Comparison of ENCODE assay signal across 32 cellular contexts in genomic region chr10:119483001-119483400, GRCh38.
"Had no signal": no experiment of that assay in that cellular context is flagged by ENCODE, and none has a peak within 500 bp of the region (broad histone marks: within the 10 kb centered on the region; RNA-seq: fewer than 3 reads in every experiment).

No MANE protein-coding gene starts in this region.

- H3K27me3 ChIP-seq: breast epithelium, pancreas, sigmoid colon, stomach, tibial artery, upper lobe of right lung had no signal

- H3K9me3 ChIP-seq: breast epithelium, heart left ventricle, pancreas, prostate gland, sigmoid colon, stomach, tibial artery, upper lobe of right lung had no signal

- H3K9me3 Mint-ChIP-seq: activated CD8-positive, alpha-beta T cell treated with anti-CD3 and anti-CD28 coated beads for 36 hours; activated naive CD4-positive, alpha-beta T cell treated with anti-CD3 and anti-CD28 coated beads, Interleukin-2, amount 50 U/mL, for 24 hours; activated naive CD8-positive, alpha-beta T cell treated with anti-CD3 and anti-CD28 coated beads, Interleukin-2, amount 50 U/mL, for 24 hours; activated T-cell treated with anti-CD3 and anti-CD28 coated beads, Interleukin-2, amount 50 U/mL, for 4 hours; activated T-helper 17 cell treated with anti-CD3 and anti-CD28 coated beads, Interleukin-2, amount 50 U/mL, for 72 hours; endodermal cell; immature natural killer cell; naive thymus-derived CD4-positive, alpha-beta T cell; WTC11 had no signal

- ATAC-seq: activated CD8-positive, alpha-beta T cell treated with anti-CD3 and anti-CD28 coated beads for 36 hours; activated naive CD8-positive, alpha-beta T cell treated with anti-CD3 and anti-CD28 coated beads, Interleukin-2, amount 50 U/mL, for 24 hours; activated T-cell treated with anti-CD3 and anti-CD28 coated beads, Interleukin-2, amount 50 U/mL, for 4 hours; activated T-helper 17 cell treated with anti-CD3 and anti-CD28 coated beads, Interleukin-2, amount 50 U/mL, for 72 hours; esophagus mucosa; foreskin keratinocyte; heart left ventricle; naive thymus-derived CD4-positive, alpha-beta T cell; pancreas; stimulated activated naive B cell treated with anti-CD40 and anti-IgM and Interleukin-4, amounts not matched to agents 10 μg/mL and 1 μg/mL and 100 μg/mL, for 72 hours; upper lobe of right lung; WTC11 had no signal

- H3K27ac ChIP-seq: foreskin keratinocyte, heart left ventricle, pancreas, prostate gland, sigmoid colon, stomach, tibial artery, upper lobe of right lung had no signal

- H3K36me3 Mint-ChIP-seq: activated naive CD4-positive, alpha-beta T cell treated with anti-CD3 and anti-CD28 coated beads, Interleukin-2, amount 50 U/mL, for 24 hours; immature natural killer cell; WTC11 had no signal

- H3K4me1 ChIP-seq: breast epithelium, foreskin keratinocyte, pancreas, prostate gland, upper lobe of right lung had no signal

- H3K27ac Mint-ChIP-seq: activated CD8-positive, alpha-beta T cell treated with anti-CD3 and anti-CD28 coated beads for 36 hours; activated naive CD4-positive, alpha-beta T cell treated with anti-CD3 and anti-CD28 coated beads, Interleukin-2, amount 50 U/mL, for 24 hours; activated naive CD8-positive, alpha-beta T cell treated with anti-CD3 and anti-CD28 coated beads, Interleukin-2, amount 50 U/mL, for 24 hours; activated T-helper 17 cell treated with anti-CD3 and anti-CD28 coated beads, Interleukin-2, amount 50 U/mL, for 72 hours; dendritic cell treated with granulocyte-macrophage colony-stimulating factor and Interleukin-4, amounts not matched to agents 40 ng/mL and 50 ng/mL, for 4 days; endodermal cell; immature natural killer cell; stimulated activated naive B cell treated with anti-CD40 and anti-IgM and Interleukin-4, amounts not matched to agents 10 μg/mL and 1 μg/mL and 100 μg/mL, for 72 hours; WTC11 had no signal

- H3K4me3 Mint-ChIP-seq: activated CD8-positive, alpha-beta T cell treated with anti-CD3 and anti-CD28 coated beads for 36 hours; activated naive CD4-positive, alpha-beta T cell treated with anti-CD3 and anti-CD28 coated beads, Interleukin-2, amount 50 U/mL, for 24 hours; activated naive CD8-positive, alpha-beta T cell treated with anti-CD3 and anti-CD28 coated beads, Interleukin-2, amount 50 U/mL, for 24 hours; activated T-cell treated with anti-CD3 and anti-CD28 coated beads, Interleukin-2, amount 50 U/mL, for 4 hours; activated T-helper 17 cell treated with anti-CD3 and anti-CD28 coated beads, Interleukin-2, amount 50 U/mL, for 72 hours; dendritic cell treated with granulocyte-macrophage colony-stimulating factor and Interleukin-4, amounts not matched to agents 40 ng/mL and 50 ng/mL, for 4 days; endodermal cell; immature natural killer cell; naive thymus-derived CD4-positive, alpha-beta T cell; stimulated activated naive B cell treated with anti-CD40 and anti-IgM and Interleukin-4, amounts not matched to agents 10 μg/mL and 1 μg/mL and 100 μg/mL, for 72 hours; WTC11 had no signal

- H3K36me3 ChIP-seq: breast epithelium, heart left ventricle, pancreas, prostate gland, sigmoid colon, stomach, tibial artery, upper lobe of right lung had no signal

- H3K4me3 ChIP-seq: breast epithelium, heart left ventricle, pancreas, prostate gland, sigmoid colon, stomach, tibial artery, upper lobe of right lung had no signal

- DNase-seq: activated CD4-positive, alpha-beta T cell treated with anti-CD3 and anti-CD28 coated beads, Interleukin-2, amount 50 U/mL, for 1 hour; activated CD8-positive, alpha-beta T cell treated with anti-CD3 and anti-CD28 coated beads for 36 hours; activated naive CD8-positive, alpha-beta T cell treated with anti-CD3 and anti-CD28 coated beads, Interleukin-2, amount 50 U/mL, for 24 hours; activated T-cell treated with anti-CD3 and anti-CD28 coated beads, Interleukin-2, amount 50 U/mL, for 4 hours; amygdala; central memory CD4-positive, alpha-beta T cell; endodermal cell; foreskin keratinocyte; heart left ventricle; hypothalamus; immature natural killer cell; kidney; midbrain; naive thymus-derived CD4-positive, alpha-beta T cell; nucleus accumbens; pancreas; retina; sigmoid colon; small intestine; stimulated activated CD4-positive, alpha-beta T cell treated with anti-CD3 and anti-CD28 coated beads, Interleukin-4, amount 100 ng/mL, for 4 hours; stimulated activated CD8-positive, alpha-beta memory T cell treated with anti-CD3 and anti-CD28 coated beads, Interleukin-4, amount 100 ng/mL, for 48 hours; stimulated activated naive B cell treated with anti-CD40 and anti-IgM and Interleukin-4, amounts not matched to agents 10 μg/mL and 1 μg/mL and 100 μg/mL, for 72 hours; stomach; tibial artery; upper lobe of right lung had no signal

- H3K27me3 Mint-ChIP-seq: activated CD8-positive, alpha-beta T cell treated with anti-CD3 and anti-CD28 coated beads for 36 hours; activated naive CD4-positive, alpha-beta T cell treated with anti-CD3 and anti-CD28 coated beads, Interleukin-2, amount 50 U/mL, for 24 hours; activated naive CD8-positive, alpha-beta T cell treated with anti-CD3 and anti-CD28 coated beads, Interleukin-2, amount 50 U/mL, for 24 hours; activated T-helper 17 cell treated with anti-CD3 and anti-CD28 coated beads, Interleukin-2, amount 50 U/mL, for 72 hours; stimulated activated naive B cell treated with anti-CD40 and anti-IgM and Interleukin-4, amounts not matched to agents 10 μg/mL and 1 μg/mL and 100 μg/mL, for 72 hours had no signal
